Comparison of ENCODE assay signal across 8 cellular contexts in genomic region chr4:166091914-166092510, GRCh38.
DNase-seq lines count a peak whose midpoint lies in the region; ATAC-seq and TF ChIP-seq lines count a peak whose summit lies in the region.

No MANE protein-coding gene starts in this region.

- intact Hi-C loops in left ventricle myocardium inferior (cut with micrococcal nuclease): no loop called here
- intact Hi-C loops in left ventricle myocardium superior (cut with micrococcal nuclease): loop anchor here (1.0 kb wide), 1 partner anchor 555 kb away; no protein-coding TSS in a partner anchor
- intact Hi-C loops in upper lobe of right lung (cut with DNase I): no loop called here

- H3K4me1 ChIP-seq in left ventricle myocardium inferior: no peaks in the 10 kb centered on the region
- H3K4me1 ChIP-seq in upper lobe of right lung: no peaks in the 10 kb centered on the region

- H3K9me3 ChIP-seq in left ventricle myocardium inferior (replicated peaks) (no peaks in the 10 kb centered on the region), WERI-Rb-1 (ENCODE audit: severe bottlenecking) (no peaks in the 10 kb centered on the region), upper lobe of right lung (no peaks in the 10 kb centered on the region)

- no peak for ATAC-seq in left ventricle myocardium superior
- ATAC-seq in HG02798 (IDR thresholded peaks at IDR 0.05; ENCODE audit: poor library complexity, unreplicated experiment): peak; percentile 81
- ATAC-seq in upper lobe of right lung: peak; percentile 64

- peak; percentile 81 for TF ChIP-seq CTCF in left ventricle myocardium inferior (IDR thresholded peaks at IDR 0.05; ENCODE audit: borderline replicate concordance)
- TF ChIP-seq CTCF in WERI-Rb-1 (IDR thresholded peaks at IDR 0.05; ENCODE audit: low read depth, low read length): 0 out of 2 replicates have a peak, but pooled peaks have one; percentile 17
- TF ChIP-seq CTCF in upper lobe of right lung (IDR thresholded peaks at IDR 0.05): peak; percentile 72

- H3K36me3 ChIP-seq in left ventricle myocardium inferior (no peaks in the 10 kb centered on the region), WERI-Rb-1 (no peaks in the 10 kb centered on the region), upper lobe of right lung (no peaks in the 10 kb centered on the region)

- DNase-seq in left ventricle myocardium inferior: no peak
- no peak for DNase-seq in left ventricle myocardium superior
- DNase-seq in NCI-H1105 treated with DMSO at 0.1 percent for 48 hours (lab: John Stamatoyannopoulos, UW): peak; percentile 52
- DNase-seq in WERI-Rb-1: no peak
- peak; percentile 28 for DNase-seq in iPS-NIHi7 (ENCODE audit: extremely low spot score)
- no peak for DNase-seq in upper lobe of right lung
- no peak for DNase-seq in T-helper 9 cell

- H3K4me3 ChIP-seq in left ventricle myocardium inferior: no peak overlapping the region
- no peak overlapping the region for H3K4me3 ChIP-seq in WERI-Rb-1 (ENCODE audit: low read depth, low read length)
- H3K4me3 ChIP-seq in upper lobe of right lung: no peak overlapping the region

- no peak overlapping the region for H3K27ac ChIP-seq in left ventricle myocardium inferior (replicated peaks)
- no peak overlapping the region for H3K27ac ChIP-seq in WERI-Rb-1
- no peak overlapping the region for H3K27ac ChIP-seq in upper lobe of right lung

- no peaks in the 10 kb centered on the region for H3K27me3 ChIP-seq in left ventricle myocardium inferior (ENCODE audit: low read depth)
- H3K27me3 ChIP-seq in WERI-Rb-1 (ENCODE audit: insufficient read depth, low read depth, severe bottlenecking): no peaks in the 10 kb centered on the region
- no peaks in the 10 kb centered on the region for H3K27me3 ChIP-seq in upper lobe of right lung

Comparison
In these comparisons a context has a peak if more than half of its experiments do, and no peak if none do; other contexts are left out.
1. DNase-seq: peak in NCI-H1105 treated with DMSO at 0.1 percent for 48 hours (single experiment) and iPS-NIHi7 (single experiment); none in left ventricle myocardium inferior (single experiment), left ventricle myocardium superior (single experiment), WERI-Rb-1 (single experiment), upper lobe of right lung (single experiment) and T-helper 9 cell (single experiment).
2. CTCF ChIP-seq: peak in every context shown above with its lines; median percentile 81 in left ventricle myocardium inferior; 72 in upper lobe of right lung; 17 in WERI-Rb-1.